8 cellular contexts compared by ENCODE assay signal in the genomic region with DNA sequence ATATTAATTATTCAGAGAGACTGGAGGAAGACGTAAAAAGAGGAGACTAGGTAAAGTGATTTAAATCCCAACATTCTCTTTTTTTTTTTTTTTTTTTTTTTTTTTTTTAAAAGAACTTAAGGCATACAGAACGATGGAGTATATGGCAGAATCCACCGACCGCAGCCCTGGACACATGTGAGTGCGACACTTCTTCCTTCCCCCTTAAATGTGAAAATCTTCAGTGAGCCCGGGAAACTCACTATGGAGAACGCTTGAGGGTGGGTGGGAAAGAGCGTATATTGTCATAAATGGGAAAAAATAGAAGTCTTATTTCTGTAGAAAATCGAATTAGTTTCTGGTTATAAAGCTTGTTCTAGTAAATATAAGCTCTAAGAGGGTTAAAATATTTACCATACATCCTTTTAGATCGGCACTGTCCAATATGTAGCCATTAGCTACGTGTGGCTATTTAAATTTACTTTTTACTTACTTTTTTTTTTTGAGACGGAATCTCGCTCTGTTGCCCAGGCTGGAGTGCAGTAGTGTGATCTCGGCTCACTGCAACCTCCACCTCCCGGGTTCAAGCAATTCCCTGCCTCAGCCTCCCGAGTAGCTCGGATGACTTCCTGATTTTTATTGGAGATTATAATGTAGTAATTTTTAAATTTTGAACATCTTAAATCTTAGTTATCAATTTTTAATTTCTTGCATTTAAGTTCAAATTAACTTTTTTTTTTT. TPM values are rescaled to one million over a fixed set of nuclear protein-coding genes. Genes with fewer than 3 reads are reported as not detected.
DNase-seq lines count a peak whose midpoint lies in the region; ATAC-seq and TF ChIP-seq lines count a peak whose summit lies in the region.

No MANE protein-coding gene starts in this region.

- no peak for TF ChIP-seq CTCF in KMS-11 (conservative IDR thresholded peaks at IDR 0.05; ENCODE audit: low read depth, low read length)
- no peak for TF ChIP-seq CTCF in WI38 (IDR thresholded peaks at IDR 0.05; ENCODE audit: low read depth, low read length)
- no peak for TF ChIP-seq CTCF in foreskin keratinocyte (conservative IDR thresholded peaks at IDR 0.05)

- peak overlapping the region; percentile 83 for H3K4me2 ChIP-seq in KMS-11

- H3K4me3 ChIP-seq in KMS-11 (IDR thresholded peaks at IDR 0.05; ENCODE audit: insufficient read depth, low read depth, low read length): peak overlapping the region; percentile 61
- H3K4me3 ChIP-seq in WI38 (ENCODE audit: low read depth, low read length): peak overlapping the region; percentile 94

- H3K36me3 ChIP-seq in KMS-11 (ENCODE audit: insufficient read depth): no peaks in the 10 kb centered on the region; the same call in 1 of the 2 replicates

- H2AFZ ChIP-seq in KMS-11 (ENCODE audit: low read depth): peak overlapping the region; percentile 86

- H4K20me1 ChIP-seq in KMS-11 (ENCODE audit: insufficient read depth): peaks cover 7% of the 10 kb centered on the region; the same call in 1 of the 2 replicates

- H3K27ac ChIP-seq in KMS-11: peak overlapping the region; percentile 68; the same call in 1 of the 2 replicates
- H3K27ac ChIP-seq in foreskin keratinocyte: peak overlapping the region; percentile 81

- peaks cover 28% of the 10 kb centered on the region for H3K4me1 ChIP-seq in KMS-11 (ENCODE audit: low read depth, poor library complexity, severe bottlenecking)
- H3K4me1 ChIP-seq in foreskin keratinocyte: peaks cover 4% of the 10 kb centered on the region

- DNase-seq in NCI-H2107 treated with DMSO at 0.1 percent for 48 hours (lab: John Stamatoyannopoulos, UW; ENCODE audit: unreplicated experiment): peak; percentile 16
- DNase-seq in NCI-H2107 (lab: John Stamatoyannopoulos, UW): no peak
- DNase-seq in foreskin keratinocyte: no peak
- peak; percentile 2 for DNase-seq in occipital lobe (lab: John Stamatoyannopoulos, UW)

- peak overlapping the region; percentile 92 for H3K9ac ChIP-seq in KMS-11

- H3K79me2 ChIP-seq in KMS-11 (ENCODE audit: insufficient read depth, low read depth): peaks cover 39% of the 10 kb centered on the region

- ATAC-seq in foreskin keratinocyte: no peak
- ATAC-seq in GM18867 (IDR thresholded peaks at IDR 0.05; ENCODE audit: unreplicated experiment): no peak
- no peak for ATAC-seq in HG03139 (IDR thresholded peaks at IDR 0.05; ENCODE audit: unreplicated experiment)

- H3K27me3 ChIP-seq in KMS-11 (ENCODE audit: insufficient read depth, low read depth) (no peaks in the 10 kb centered on the region), foreskin keratinocyte (no peaks in the 10 kb centered on the region)

RNA-seq across cellular contexts. Expression of a gene that starts 0.9 kb away (rescaled TPM):
- total RNA-seq in foreskin keratinocyte: 47.0 and 51.7 TPM in 2 replicates
- 15.5 and 18.9 TPM in 2 replicates for polyA plus RNA-seq in foreskin keratinocyte
- total RNA-seq in occipital lobe: 72.2 TPM

Comparison
In these comparisons a context has a peak if more than half of its experiments do, and no peak if none do; other contexts are left out.
1. DNase-seq: peak in NCI-H2107 treated with DMSO at 0.1 percent for 48 hours (single experiment) and occipital lobe (single experiment); none in NCI-H2107 (single experiment) and foreskin keratinocyte (0 of 2).